16 cellular contexts compared by ENCODE assay signal in the genomic region with DNA sequence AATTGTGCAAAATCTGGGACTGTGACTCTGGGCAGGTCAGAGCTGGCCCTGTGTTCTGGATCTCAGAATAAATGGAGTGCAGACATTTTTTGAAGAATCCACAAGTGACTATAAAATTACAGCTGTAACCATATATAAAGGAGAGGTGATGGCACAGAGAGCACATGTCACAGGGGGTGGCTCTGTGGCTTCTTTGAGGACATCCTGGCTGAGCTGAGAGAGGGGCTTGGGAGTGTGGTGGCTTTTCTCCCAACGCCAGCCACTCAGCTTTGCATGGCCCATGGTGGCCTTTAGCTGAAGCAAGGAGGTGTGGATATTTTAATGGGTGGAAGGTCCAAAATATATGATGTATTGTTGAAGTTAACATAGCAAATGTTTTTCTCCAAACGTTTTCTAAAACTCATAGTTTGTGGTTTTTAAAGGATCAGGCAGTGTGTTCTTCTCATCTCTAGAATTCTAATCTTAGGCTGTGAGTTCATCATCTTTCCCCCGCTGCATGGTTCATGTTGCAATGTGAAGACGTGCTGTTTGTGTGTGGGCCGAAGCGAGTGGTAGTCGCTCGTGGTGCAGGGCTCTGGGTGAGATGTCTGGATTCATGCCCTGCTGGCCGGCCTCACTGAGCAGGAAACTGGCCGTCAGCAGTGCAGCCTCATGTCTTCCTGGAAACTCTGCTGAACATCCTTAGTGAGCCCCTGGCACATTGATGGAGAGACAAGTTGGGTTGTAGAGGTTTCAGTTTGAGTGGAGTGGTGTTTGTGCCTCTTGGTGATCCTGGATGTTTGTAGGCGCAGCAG.
DNase-seq lines count a peak whose midpoint lies in the region; ATAC-seq and TF ChIP-seq lines count a peak whose summit lies in the region.
"Had no signal": no experiment of that assay in that cellular context is flagged by ENCODE, and none has a peak within 500 bp of the region (broad histone marks: within the 10 kb centered on the region; RNA-seq: fewer than 3 reads in every experiment).

No MANE protein-coding gene starts in this region.

- H3K4me3 ChIP-seq in dorsolateral prefrontal cortex (no peak overlapping the region), lower lobe of right lung (no peak overlapping the region), subcutaneous abdominal adipose tissue (ENCODE audit: low read depth in 1 of 5, low read length in 5 of 5) (no peak overlapping the region)
- H3K4me3 ChIP-seq: A549, body of pancreas, SJSA1 had no signal

- no peaks in the 10 kb centered on the region for H3K27me3 Mint-ChIP-seq in activated CD8-positive, alpha-beta memory T cell treated with anti-CD3 and anti-CD28 coated beads, Interleukin-2, amount 10 ng/mL, durations not matched to agents 7 days and 5 days
- no peaks in the 10 kb centered on the region for H3K27me3 Mint-ChIP-seq in mesothelial cell of epicardium (ENCODE audit: low read depth)

- no peak overlapping the region for H3K4me3 Mint-ChIP-seq in activated CD8-positive, alpha-beta memory T cell treated with anti-CD3 and anti-CD28 coated beads, Interleukin-2, amount 10 ng/mL, durations not matched to agents 7 days and 5 days
- H3K4me3 Mint-ChIP-seq in mesothelial cell of epicardium = no peak overlapping the region

- peak overlapping the region in 2 of 59 donors; percentile 20 to 46 for H3K27ac ChIP-seq in dorsolateral prefrontal cortex
- no peak overlapping the region for H3K27ac ChIP-seq in lower lobe of right lung
- H3K27ac ChIP-seq in subcutaneous abdominal adipose tissue (ENCODE audit: low read depth, low read length) = peak overlapping the region; percentile 62
- H3K27ac ChIP-seq: A549, body of pancreas, SJSA1 had no signal

- H3K36me3 ChIP-seq in lower lobe of right lung (peaks cover 68% of the 10 kb centered on the region), subcutaneous abdominal adipose tissue (ENCODE audit: control insufficient read depth in 5 of 5, insufficient read depth in 5 of 5, low read length in 5 of 5) (peaks cover 20 to 66% (median 41%) of the 10 kb centered on the region in 5 donors)

- CTCF ChIA-PET in activated CD8-positive, alpha-beta memory T cell treated with anti-CD3 and anti-CD28 coated beads, Interleukin-2, amount 10 ng/mL, durations not matched to agents 7 days and 5 days (lab: Charles Lee) = interaction anchor here (1.0 to 2.0 kb wide), 5 partner anchors 10 to 130 kb away, joined by 4 to 16 read pairs (median 5); no protein-coding TSS in a partner anchor

- H3K36me3 Mint-ChIP-seq in activated CD8-positive, alpha-beta memory T cell treated with anti-CD3 and anti-CD28 coated beads, Interleukin-2, amount 10 ng/mL, durations not matched to agents 7 days and 5 days = peaks cover 29% of the 10 kb centered on the region
- H3K36me3 Mint-ChIP-seq in mesothelial cell of epicardium = peaks cover 40% of the 10 kb centered on the region

- H3K4me1 ChIP-seq in lower lobe of right lung (no peaks in the 10 kb centered on the region), subcutaneous abdominal adipose tissue (ENCODE audit: control insufficient read depth in 5 of 5, insufficient read depth in 5 of 5, low read length in 5 of 5) (peaks cover 0 to 20% (median 3%) of the 10 kb centered on the region in 5 donors)
- H3K4me1 ChIP-seq: A549, body of pancreas, SJSA1 had no signal

- H3K9ac ChIP-seq in subcutaneous abdominal adipose tissue (ENCODE audit: low read length in 5 of 5) = no peak overlapping the region

- intact Hi-C loops in dorsolateral prefrontal cortex (cut with DNase I) = no loop called here
- intact Hi-C loops in lower lobe of right lung (cut with DNase I) = no loop called here

- ATAC-seq in activated CD8-positive, alpha-beta memory T cell treated with anti-CD3 and anti-CD28 coated beads, Interleukin-2, amount 10 ng/mL, durations not matched to agents 7 days and 5 days = peak; percentile 64
- peak; percentile 47 to 79 for ATAC-seq in lower lobe of right lung
- ATAC-seq in HG03460 (IDR thresholded peaks at IDR 0.05; ENCODE audit: unreplicated experiment) = no peak
- ATAC-seq in HG03196 (IDR thresholded peaks at IDR 0.05; ENCODE audit: unreplicated experiment) = no peak
- ATAC-seq: A549, body of pancreas, HCT116 had no signal

- no peaks in the 10 kb centered on the region for H3K27me3 ChIP-seq in dorsolateral prefrontal cortex
- H3K27me3 ChIP-seq in lower lobe of right lung (ENCODE audit: low read depth) = no peaks in the 10 kb centered on the region
- H3K27me3 ChIP-seq in subcutaneous abdominal adipose tissue (ENCODE audit: control insufficient read depth in 5 of 5, insufficient read depth in 4 of 5, low read length in 5 of 5) = no peaks in the 10 kb centered on the region
- H3K27me3 ChIP-seq: body of pancreas, SJSA1 had no signal

- TF ChIP-seq CTCF in dorsolateral prefrontal cortex (IDR thresholded peaks at IDR 0.05 in 54 of 56, conservative IDR thresholded peaks at IDR 0.05 in 2 of 56; ENCODE audit: low read depth in 1 of 56, partially characterized antibody in 56 of 56) (no peak), lower lobe of right lung (IDR thresholded peaks at IDR 0.05) (no peak), mesothelial cell of epicardium (IDR thresholded peaks at IDR 0.05; ENCODE audit: unreplicated experiment) (no peak)

- no peaks in the 10 kb centered on the region for H3K9me3 Mint-ChIP-seq in activated CD8-positive, alpha-beta memory T cell treated with anti-CD3 and anti-CD28 coated beads, Interleukin-2, amount 10 ng/mL, durations not matched to agents 7 days and 5 days (ENCODE audit: low read depth)
- H3K9me3 Mint-ChIP-seq in mesothelial cell of epicardium = no peaks in the 10 kb centered on the region

- H3K27ac Mint-ChIP-seq in activated CD8-positive, alpha-beta memory T cell treated with anti-CD3 and anti-CD28 coated beads, Interleukin-2, amount 10 ng/mL, durations not matched to agents 7 days and 5 days = peak overlapping the region; percentile 65
- H3K27ac Mint-ChIP-seq in mesothelial cell of epicardium = no peak overlapping the region

- H3K4me1 Mint-ChIP-seq in activated CD8-positive, alpha-beta memory T cell treated with anti-CD3 and anti-CD28 coated beads, Interleukin-2, amount 10 ng/mL, durations not matched to agents 7 days and 5 days = peaks cover 25% of the 10 kb centered on the region
- no peaks in the 10 kb centered on the region for H3K4me1 Mint-ChIP-seq in mesothelial cell of epicardium

- H3K9me3 ChIP-seq in lower lobe of right lung (no peaks in the 10 kb centered on the region), subcutaneous abdominal adipose tissue (ENCODE audit: control insufficient read depth in 5 of 5, low read length in 5 of 5) (no peaks in the 10 kb centered on the region)
- H3K9me3 ChIP-seq: A549, body of pancreas, SJSA1 had no signal

- no peak for DNase-seq in activated CD8-positive, alpha-beta memory T cell treated with anti-CD3 and anti-CD28 coated beads, Interleukin-2, amount 10 ng/mL, durations not matched to agents 7 days and 5 days
- DNase-seq in activated CD8-positive, alpha-beta memory T cell treated with anti-CD3 and anti-CD28 coated beads, Interleukin-2, amount 50 U/mL, for 4 hours = no peak
- DNase-seq in dorsolateral prefrontal cortex = peak in 6 of 10 donors; percentile 42 to 68 (median 50)
- no peak for DNase-seq in lower lobe of right lung
- no peak for DNase-seq in mesothelial cell of epicardium (ENCODE audit: low spot score in 2 of 2, unreplicated experiment in 2 of 2)
- DNase-seq: activated T-cell treated with anti-CD3 and anti-CD28 coated beads, Interleukin-2, amount 50 U/mL, for 1 hour; DMS153; NCI-H1694 treated with DMSO at 0.1 percent for 48 hours; small intestine had no signal

Comparison
In these comparisons a context has a peak if more than half of its experiments do, and no peak if none do; other contexts are left out.
1. ATAC-seq: peak in activated CD8-positive, alpha-beta memory T cell treated with anti-CD3 and anti-CD28 coated beads, Interleukin-2, amount 10 ng/mL, durations not matched to agents 7 days and 5 days (single experiment) and lower lobe of right lung (2 of 2); none in HG03460 (single experiment) and HG03196 (single experiment).
2. DNase-seq: peak in dorsolateral prefrontal cortex (6 of 10); none in activated CD8-positive, alpha-beta memory T cell treated with anti-CD3 and anti-CD28 coated beads, Interleukin-2, amount 10 ng/mL, durations not matched to agents 7 days and 5 days (single experiment), activated CD8-positive, alpha-beta memory T cell treated with anti-CD3 and anti-CD28 coated beads, Interleukin-2, amount 50 U/mL, for 4 hours (single experiment), lower lobe of right lung (single experiment) and mesothelial cell of epicardium (0 of 2).